ENCODE assay signal across 26 cellular contexts in the genomic region with DNA sequence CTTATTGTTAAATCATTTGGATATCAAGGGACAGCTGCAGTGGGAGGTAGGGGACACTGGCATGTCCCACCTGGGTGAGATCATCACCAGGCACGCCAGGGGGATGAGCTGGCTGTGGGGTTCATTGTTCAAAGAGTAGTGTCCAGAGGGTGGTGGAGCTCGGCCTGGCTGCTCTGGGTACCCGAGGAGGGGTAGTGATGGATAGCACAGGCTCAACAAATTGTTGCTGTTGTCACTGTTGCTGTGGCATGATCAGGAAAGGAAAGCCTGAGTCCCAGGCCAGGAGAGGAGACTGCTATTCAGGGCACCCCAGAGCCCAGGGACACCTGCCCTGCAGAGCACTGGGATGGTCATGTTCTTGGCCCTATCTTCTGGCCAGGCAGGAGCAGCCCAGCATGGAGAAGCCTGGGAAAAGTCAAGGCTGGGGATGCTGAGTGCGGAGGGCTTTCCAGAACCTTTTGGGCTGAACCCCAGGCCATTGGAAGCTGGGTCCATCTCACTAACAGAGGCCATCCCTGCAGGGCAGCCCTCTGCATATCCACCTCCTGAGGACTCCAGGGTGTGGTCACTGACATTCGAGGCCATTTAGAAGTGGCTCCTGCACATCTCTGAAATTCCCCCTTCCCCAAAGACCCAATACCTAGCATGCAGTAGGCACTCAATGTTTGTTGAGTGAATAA. TPM values are rescaled to one million over a fixed set of nuclear protein-coding genes. Genes with fewer than 3 reads are reported as not detected.
"Had no signal": no experiment of that assay in that cellular context is flagged by ENCODE, and none has a peak within 500 bp of the region (broad histone marks: within the 10 kb centered on the region; RNA-seq: fewer than 3 reads in every experiment).

No MANE protein-coding gene starts in this region.

- H3K9me3 ChIP-seq: MG63, SJSA1 had no signal

- H3K27ac ChIP-seq: SJSA1, SK-N-MC had no signal

- H3K4me3 ChIP-seq: MG63, SJSA1, SK-N-MC had no signal

- H3K36me3 ChIP-seq: MG63, SJSA1 had no signal

- ATAC-seq: HepG2 had no signal

- FAIRE-seq: HepG2, RCC 7860 had no signal

- H3K27me3 ChIP-seq: MG63, SJSA1 had no signal

- DNase-seq: IMR-90, Karpas-422, KG1, MG63, NCI-H1092, NCI-H1105 treated with DMSO at 0.1 percent for 48 hours, NCI-H1417 treated with DMSO at 0.1 percent for 48 hours, NCI-H146, NCI-H187, NCI-H2029, NCI-H2081 treated with DMSO at 0.1 percent for 48 hours, NCI-H2171, NCI-H226, NCI-H446, NCI-H510A, NCI-H524 treated with DMSO at 0.1 percent for 48 hours, NCI-H69, NCI-H774, Right ventricle myocardium superior, RPMI8226, SIG-M5 had no signal

RNA-seq across cellular contexts. Expression of a gene that starts 12.1 kb away (rescaled TPM):
- total RNA-seq: HT-29, IMR-90, SJSA1 had no signal
- polyA plus RNA-seq: IMR-90 had no signal
